12 cellular contexts compared by ENCODE assay signal in genomic region chr6:118755941-118756646, GRCh38.
"Had no signal": no experiment of that assay in that cellular context is flagged by ENCODE, and none has a peak within 500 bp of the region (broad histone marks: within the 10 kb centered on the region; RNA-seq: fewer than 3 reads in every experiment).

No MANE protein-coding gene starts in this region.

- H3K9me3 Mint-ChIP-seq: effector memory CD8-positive, alpha-beta T cell; neural progenitor cell; T-helper 1 cell treated with Interleukin-12 subunit alpha and Interleukin-12 subunit beta and Interleukin-4 antibody, amounts not matched to agents 30 μg/mL and 1 μg/mL, for 36 hours had no signal

- ATAC-seq: effector memory CD8-positive, alpha-beta T cell had no signal

- DNase-seq: activated effector memory CD4-positive, alpha-beta T cell treated with anti-CD3 and anti-CD28 coated beads, Interleukin-2, amount 50 U/mL, for 16 hours; brain microvascular endothelial cell; effector memory CD8-positive, alpha-beta T cell; kidney; left ventricle myocardium superior; posterior cingulate gyrus; SK-N-SH; trophoblast cell had no signal

- H3K36me3 Mint-ChIP-seq: neural progenitor cell had no signal

- H3K9me3 ChIP-seq: right atrium auricular region, SK-N-SH had no signal

- H3K4me2 ChIP-seq: neural progenitor cell, SK-N-SH had no signal

- H3K36me3 ChIP-seq: brain microvascular endothelial cell, neural progenitor cell, right atrium auricular region had no signal

- H3K4me1 ChIP-seq: neural progenitor cell, right atrium auricular region had no signal

- H3K9ac ChIP-seq: neural progenitor cell, SK-N-SH had no signal

- H3K27me3 ChIP-seq: brain microvascular endothelial cell, neural progenitor cell, right atrium auricular region had no signal

- H3K27ac Mint-ChIP-seq: effector memory CD8-positive, alpha-beta T cell; neural progenitor cell; T-helper 1 cell treated with Interleukin-12 subunit alpha and Interleukin-12 subunit beta and Interleukin-4 antibody, amounts not matched to agents 30 μg/mL and 1 μg/mL, for 36 hours had no signal

- H3K4me3 ChIP-seq: neural progenitor cell, right atrium auricular region, skin epidermis had no signal

- H3K27ac ChIP-seq: brain microvascular endothelial cell, neural progenitor cell, right atrium auricular region, skin epidermis had no signal

- H3K4me3 Mint-ChIP-seq: effector memory CD8-positive, alpha-beta T cell; neural progenitor cell; T-helper 1 cell treated with Interleukin-12 subunit alpha and Interleukin-12 subunit beta and Interleukin-4 antibody, amounts not matched to agents 30 μg/mL and 1 μg/mL, for 36 hours had no signal
